Comparison of ENCODE assay signal across 1 cellular context in the genomic region with DNA sequence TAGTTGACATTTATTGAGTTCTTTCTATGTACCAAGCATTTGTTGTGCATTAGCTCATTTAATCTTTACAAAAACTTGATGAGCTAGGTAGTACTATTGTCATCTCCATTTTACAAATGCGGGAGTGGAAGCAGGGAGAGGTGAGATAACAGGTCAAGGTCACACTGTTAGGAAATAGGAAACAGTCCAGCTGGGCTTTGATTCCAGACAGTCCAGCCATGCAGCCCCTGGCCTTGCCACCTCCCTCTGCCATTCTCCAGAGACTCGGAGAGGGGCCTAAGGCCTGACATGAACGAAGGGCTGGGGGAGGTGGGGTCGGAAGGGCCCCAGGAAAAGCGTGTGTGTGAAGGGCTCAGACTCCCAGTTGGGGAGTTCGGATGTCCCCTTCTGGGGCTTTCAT.
TF ChIP-seq lines count a peak whose summit lies in the region.

No MANE protein-coding gene starts in this region.

TF ChIP-seq in HepG2, 621 proteins besides CTCF, POLR2A, EP300 and RAD21 (continued from another document and continues in another):
- TF ChIP-seq MAZ (IDR thresholded peaks at IDR 0.05; ENCODE audit: borderline replicate concordance, low read depth, low read length) (no peak), MAZ (CRISPR knock-in tag; IDR thresholded peaks at IDR 0.05; ENCODE audit: low read depth) (0 out of 2 replicates have a peak, but pooled peaks have one; percentile 36), CBX2 (IDR thresholded peaks at IDR 0.05; ENCODE audit: low read depth, low read length) (no peak), CBX2 (CRISPR knock-in tag; IDR thresholded peaks at IDR 0.05; ENCODE audit: low read depth) (no peak), POGZ (CRISPR knock-in tag; IDR thresholded peaks at IDR 0.05) (no peak), ZNF329 (CRISPR knock-in tag; IDR thresholded peaks at IDR 0.05; ENCODE audit: low read depth) (no peak), ZNF503 (CRISPR knock-in tag; IDR thresholded peaks at IDR 0.05) (peak; percentile 27; the same call in 1 of the 2 replicates), MYPOP (CRISPR knock-in tag; IDR thresholded peaks at IDR 0.05) (no peak), ZNF75D (CRISPR knock-in tag; IDR thresholded peaks at IDR 0.05; ENCODE audit: borderline replicate concordance) (no peak), ZSCAN30 (CRISPR knock-in tag; IDR thresholded peaks at IDR 0.05) (no peak), CCDC6 (CRISPR knock-in tag; IDR thresholded peaks at IDR 0.05) (no peak), CEBPB (IDR thresholded peaks at IDR 0.05; ENCODE audit: borderline replicate concordance, low read depth, low read length) (peak; percentile 63; the same call in 1 of the 2 replicates), ZNF143 (CRISPR knock-in tag; IDR thresholded peaks at IDR 0.05) (no peak), ASH2L (IDR thresholded peaks at IDR 0.05; ENCODE audit: insufficient read length, low read depth, low read length) (no peak), FOXM1 (CRISPR knock-in tag; IDR thresholded peaks at IDR 0.05) (no peak), SPEN (CRISPR knock-in tag; IDR thresholded peaks at IDR 0.05; ENCODE audit: low read depth) (no peak), SMC3 (IDR thresholded peaks at IDR 0.05; ENCODE audit: low read length) (0 out of 2 replicates have a peak, but pooled peaks have one; percentile 13), ZNF577 (CRISPR knock-in tag; IDR thresholded peaks at IDR 0.05; ENCODE audit: borderline replicate concordance, low read depth) (no peak), SP140L (CRISPR knock-in tag; IDR thresholded peaks at IDR 0.05; ENCODE audit: borderline replicate concordance) (no peak), ZNF614 (CRISPR knock-in tag; IDR thresholded peaks at IDR 0.05; ENCODE audit: borderline replicate concordance) (0 out of 2 replicates have a peak, but pooled peaks have one; percentile 68), FOXK2 (IDR thresholded peaks at IDR 0.05) (no peak), SNAPC2 (CRISPR knock-in tag; IDR thresholded peaks at IDR 0.05) (no peak), FOXC1 (CRISPR knock-in tag; IDR thresholded peaks at IDR 0.05; ENCODE audit: borderline replicate concordance) (no peak), ZNF749 (CRISPR knock-in tag; IDR thresholded peaks at IDR 0.05; ENCODE audit: borderline replicate concordance) (no peak), SOX5 (CRISPR knock-in tag; IDR thresholded peaks at IDR 0.05; ENCODE audit: borderline replicate concordance) (peak; percentile 82), ZSCAN12 (CRISPR knock-in tag; IDR thresholded peaks at IDR 0.05) (no peak), GABPB1 (CRISPR knock-in tag; IDR thresholded peaks at IDR 0.05) (0 out of 2 replicates have a peak, but pooled peaks have one; percentile 14), ZNF558 (CRISPR knock-in tag; IDR thresholded peaks at IDR 0.05; ENCODE audit: borderline replicate concordance) (no peak), ZNF280D (CRISPR knock-in tag; IDR thresholded peaks at IDR 0.05) (no peak), ERF (CRISPR knock-in tag; IDR thresholded peaks at IDR 0.05) (peak; percentile 91), ETV6 (CRISPR knock-in tag; conservative IDR thresholded peaks at IDR 0.05) (no peak), SNAPC4 (CRISPR knock-in tag; IDR thresholded peaks at IDR 0.05) (no peak), SMAD1 (CRISPR knock-in tag; IDR thresholded peaks at IDR 0.05; ENCODE audit: borderline replicate concordance, low read depth) (no peak), ZNF607 (CRISPR knock-in tag; IDR thresholded peaks at IDR 0.05; ENCODE audit: borderline replicate concordance) (no peak), MBD4 (IDR thresholded peaks at IDR 0.05; ENCODE audit: borderline replicate concordance, low read length) (no peak), RBM39 (IDR thresholded peaks at IDR 0.05; ENCODE audit: low read depth, low read length, poor library complexity, severe bottlenecking) (no peak), ZNF777 (CRISPR knock-in tag; IDR thresholded peaks at IDR 0.05) (no peak), ZNF616 (CRISPR knock-in tag; IDR thresholded peaks at IDR 0.05; ENCODE audit: low read depth) (no peak), GATAD2A (CRISPR knock-in tag; IDR thresholded peaks at IDR 0.05) (peak; percentile 87), NFE2L1 (CRISPR knock-in tag; IDR thresholded peaks at IDR 0.05; ENCODE audit: borderline replicate concordance) (no peak), XBP1 (CRISPR knock-in tag; IDR thresholded peaks at IDR 0.05) (no peak), CHCHD3 (CRISPR knock-in tag; IDR thresholded peaks at IDR 0.05) (no peak)
- TF ChIP-seq, protein P1, sequence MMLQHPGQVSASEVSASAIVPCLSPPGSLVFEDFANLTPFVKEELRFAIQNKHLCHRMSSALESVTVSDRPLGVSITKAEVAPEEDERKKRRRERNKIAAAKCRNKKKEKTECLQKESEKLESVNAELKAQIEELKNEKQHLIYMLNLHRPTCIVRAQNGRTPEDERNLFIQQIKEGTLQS (CRISPR knock-in tag; IDR thresholded peaks at IDR 0.05) = no peak
- TF ChIP-seq, protein P2, sequence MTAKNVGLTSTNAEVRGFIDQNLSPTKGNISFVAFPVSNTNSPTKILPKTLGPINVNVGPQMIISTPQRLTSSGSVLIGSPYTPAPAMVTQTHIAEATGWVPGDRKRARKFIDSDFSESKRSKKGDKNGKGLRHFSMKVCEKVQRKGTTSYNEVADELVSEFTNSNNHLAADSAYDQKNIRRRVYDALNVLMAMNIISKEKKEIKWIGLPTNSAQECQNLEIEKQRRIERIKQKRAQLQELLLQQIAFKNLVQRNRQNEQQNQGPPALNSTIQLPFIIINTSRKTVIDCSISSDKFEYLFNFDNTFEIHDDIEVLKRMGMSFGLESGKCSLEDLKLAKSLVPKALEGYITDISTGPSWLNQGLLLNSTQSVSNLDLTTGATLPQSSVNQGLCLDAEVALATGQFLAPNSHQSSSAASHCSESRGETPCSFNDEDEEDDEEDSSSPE (CRISPR knock-in tag; IDR thresholded peaks at IDR 0.05) = no peak
- TF ChIP-seq, protein P3, sequence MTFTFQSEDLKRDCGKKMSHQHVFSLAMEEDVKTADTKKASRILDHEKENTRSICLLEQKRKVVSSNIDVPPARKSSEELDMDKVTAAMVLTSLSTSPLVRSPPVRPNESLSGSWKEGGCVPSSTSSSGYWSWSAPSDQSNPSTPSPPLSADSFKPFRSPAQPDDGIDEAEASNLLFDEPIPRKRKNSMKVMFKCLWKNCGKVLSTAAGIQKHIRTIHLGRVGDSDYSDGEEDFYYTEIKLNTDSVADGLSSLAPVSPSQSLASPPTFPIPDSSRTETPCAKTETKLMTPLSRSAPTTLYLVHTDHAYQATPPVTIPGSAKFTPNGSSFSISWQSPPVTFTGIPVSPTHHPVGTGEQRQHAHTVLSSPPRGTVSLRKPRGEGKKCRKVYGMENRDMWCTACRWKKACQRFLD (CRISPR knock-in tag; IDR thresholded peaks at IDR 0.05; ENCODE audit: borderline replicate concordance) = no peak
- TF ChIP-seq, protein P4, sequence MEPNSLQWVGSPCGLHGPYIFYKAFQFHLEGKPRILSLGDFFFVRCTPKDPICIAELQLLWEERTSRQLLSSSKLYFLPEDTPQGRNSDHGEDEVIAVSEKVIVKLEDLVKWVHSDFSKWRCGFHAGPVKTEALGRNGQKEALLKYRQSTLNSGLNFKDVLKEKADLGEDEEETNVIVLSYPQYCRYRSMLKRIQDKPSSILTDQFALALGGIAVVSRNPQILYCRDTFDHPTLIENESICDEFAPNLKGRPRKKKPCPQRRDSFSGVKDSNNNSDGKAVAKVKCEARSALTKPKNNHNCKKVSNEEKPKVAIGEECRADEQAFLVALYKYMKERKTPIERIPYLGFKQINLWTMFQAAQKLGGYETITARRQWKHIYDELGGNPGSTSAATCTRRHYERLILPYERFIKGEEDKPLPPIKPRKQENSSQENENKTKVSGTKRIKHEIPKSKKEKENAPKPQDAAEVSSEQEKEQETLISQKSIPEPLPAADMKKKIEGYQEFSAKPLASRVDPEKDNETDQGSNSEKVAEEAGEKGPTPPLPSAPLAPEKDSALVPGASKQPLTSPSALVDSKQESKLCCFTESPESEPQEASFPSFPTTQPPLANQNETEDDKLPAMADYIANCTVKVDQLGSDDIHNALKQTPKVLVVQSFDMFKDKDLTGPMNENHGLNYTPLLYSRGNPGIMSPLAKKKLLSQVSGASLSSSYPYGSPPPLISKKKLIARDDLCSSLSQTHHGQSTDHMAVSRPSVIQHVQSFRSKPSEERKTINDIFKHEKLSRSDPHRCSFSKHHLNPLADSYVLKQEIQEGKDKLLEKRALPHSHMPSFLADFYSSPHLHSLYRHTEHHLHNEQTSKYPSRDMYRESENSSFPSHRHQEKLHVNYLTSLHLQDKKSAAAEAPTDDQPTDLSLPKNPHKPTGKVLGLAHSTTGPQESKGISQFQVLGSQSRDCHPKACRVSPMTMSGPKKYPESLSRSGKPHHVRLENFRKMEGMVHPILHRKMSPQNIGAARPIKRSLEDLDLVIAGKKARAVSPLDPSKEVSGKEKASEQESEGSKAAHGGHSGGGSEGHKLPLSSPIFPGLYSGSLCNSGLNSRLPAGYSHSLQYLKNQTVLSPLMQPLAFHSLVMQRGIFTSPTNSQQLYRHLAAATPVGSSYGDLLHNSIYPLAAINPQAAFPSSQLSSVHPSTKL (CRISPR knock-in tag; IDR thresholded peaks at IDR 0.05) = peak; percentile 92
